In the genomic region with DNA sequence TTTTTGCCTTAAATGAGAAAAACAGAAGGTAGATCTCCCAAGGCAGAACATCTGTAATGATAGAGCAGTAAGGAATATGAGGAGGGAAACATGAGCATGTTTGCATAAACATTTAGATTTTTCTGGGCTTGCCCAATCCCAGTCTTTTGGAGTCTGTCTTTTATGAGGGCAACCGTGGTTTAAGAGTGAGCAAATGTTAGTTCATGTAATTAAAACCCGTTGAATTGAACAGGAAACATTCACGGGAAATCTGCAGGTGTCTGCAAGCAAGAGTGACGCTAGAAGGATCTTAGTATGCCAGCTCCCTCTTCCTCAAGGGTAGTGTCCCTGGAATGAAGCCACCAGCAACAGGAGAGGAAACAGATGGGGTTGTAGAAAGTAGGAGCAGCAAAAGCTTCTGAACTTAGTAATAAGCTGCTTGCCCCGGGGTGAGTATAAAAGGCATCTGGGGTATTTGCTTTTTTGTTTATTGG, we compare ENCODE assay signal across 8 cellular contexts.
A peak's percentile ranks its signal among the peaks of the same experiment; 100 is the strongest.
DNase-seq lines count a peak whose midpoint lies in the region; ATAC-seq and TF ChIP-seq lines count a peak whose summit lies in the region.

No MANE protein-coding gene starts in this region.

- no peaks in the 10 kb centered on the region for H3K79me2 ChIP-seq in GM23248 (ENCODE audit: insufficient read depth)
- 0 out of 2 replicates have a peak, but pooled peaks cover 4% of the 10 kb centered on the region for H3K79me2 ChIP-seq in PC-9 (ENCODE audit: low read depth)

- peaks cover 58% of the 10 kb centered on the region for H3F3A ChIP-seq in GM23248 (ENCODE audit: insufficient read depth)
- H3F3A ChIP-seq in PC-9 (ENCODE audit: insufficient read depth, low read depth), result peaks cover 68% of the 10 kb centered on the region

- H3K36me3 ChIP-seq in A673 (ENCODE audit: insufficient read depth, low read length, poor library complexity, severe bottlenecking) (no peaks in the 10 kb centered on the region), GM23248 (ENCODE audit: low read depth) (no peaks in the 10 kb centered on the region), PC-9 (ENCODE audit: low read depth) (no peaks in the 10 kb centered on the region)

- peak overlapping the region; percentile 62 for H3K9ac ChIP-seq in GM23248

- H3K9me3 ChIP-seq in A673 (ENCODE audit: low read depth, low read length, poor library complexity, severe bottlenecking), result no peaks in the 10 kb centered on the region
- no peaks in the 10 kb centered on the region for H3K9me3 ChIP-seq in GM23248 (ENCODE audit: low read depth)
- peaks cover 1% of the 10 kb centered on the region; the same call in 1 of the 2 replicates for H3K9me3 ChIP-seq in PC-9 (ENCODE audit: insufficient read depth, low read depth)

- peak overlapping the region; percentile 61 for H3K27ac ChIP-seq in A673 (ENCODE audit: low read depth, low read length, poor library complexity, severe bottlenecking)
- peak overlapping the region; percentile 86 for H3K27ac ChIP-seq in GM23248
- H3K27ac ChIP-seq in PC-9, result peak overlapping the region; percentile 97
- peak overlapping the region; percentile 93 for H3K27ac ChIP-seq in epithelial cell of prostate

- ATAC-seq in GM18907 (IDR thresholded peaks at IDR 0.05; ENCODE audit: unreplicated experiment), result no peak

- no peaks in the 10 kb centered on the region for H4K20me1 ChIP-seq in GM23248 (ENCODE audit: insufficient read depth)
- no peaks in the 10 kb centered on the region for H4K20me1 ChIP-seq in PC-9 (ENCODE audit: insufficient read depth)

- 2 to 3% methylated on average over 5 of the region's 5 CpGs for WGBS in GM23248 (ENCODE audit: low coverage in 1 of 2, low lambda C conversion rate in 2 of 2, missing lambda C conversion rate in 2 of 2), 2 experiments

- no peak overlapping the region for H3K4me3 ChIP-seq in A673 (ENCODE audit: low read depth, low read length, poor library complexity, severe bottlenecking)
- H3K4me3 ChIP-seq in GM23248, result peak overlapping the region; percentile 60
- H3K4me3 ChIP-seq in PC-9, result peak overlapping the region; percentile 40; the same call in 1 of the 2 replicates

- DNase-seq in A673 (ENCODE audit: low spot score) (peak; percentile 63), GM23248 (peak; percentile 83), PC-9 (peak; percentile 46 to 96), epithelial cell of prostate (ENCODE audit: low read depth, low spot score) (peak; percentile 63), pons (ENCODE audit: low spot score) (peak; percentile 38), cortex of kidney (lab: John Stamatoyannopoulos, UW) (no peak)
- no peak for DNase-seq in central memory CD4-positive, alpha-beta T cell

- H3K4me2 ChIP-seq in GM23248 (ENCODE audit: unreplicated experiment) (peak overlapping the region; percentile 77), PC-9 (peak overlapping the region; percentile 78)

- CTCF ChIA-PET in A673 (lab: Charles Lee), result no interaction called here
- CTCF ChIA-PET in PC-9 (lab: Charles Lee), result interaction anchor here (0.6 to 1.2 kb wide), 4 partner anchors 29 to 135 kb away, joined by 3 to 8 read pairs (median 4); no protein-coding TSS in a partner anchor

- H3K9me2 ChIP-seq in GM23248 (ENCODE audit: insufficient read depth) (no peaks in the 10 kb centered on the region), PC-9 (ENCODE audit: insufficient read depth) (no peaks in the 10 kb centered on the region)

- POLR2A ChIA-PET in A673 (lab: Charles Lee; ENCODE audit: low non-redundant PET), result no interaction called here
- POLR2A ChIA-PET in PC-9 (lab: Charles Lee; ENCODE audit: unreplicated experiment), result interaction anchor here (0.6 to 1.8 kb wide), 9 partner anchors 10 to 276 kb away, joined by 3 to 12 read pairs (median 7); no protein-coding TSS in a partner anchor

- in situ Hi-C loops in GM23248 (cut with MboI), result no loop called here

- H3K27me3 ChIP-seq in A673 (replicated peaks; ENCODE audit: insufficient read depth, low read depth, low read length, poor library complexity) (no peaks in the 10 kb centered on the region), GM23248 (replicated peaks; ENCODE audit: insufficient read depth) (no peaks in the 10 kb centered on the region), PC-9 (ENCODE audit: insufficient read depth, low read depth) (no peaks in the 10 kb centered on the region)

- no TSS peak for BruUV-seq in A673 (replicated peaks; lab: Mats Ljungman, UMichigan)
- TSS peak; percentile 66 for BruUV-seq in PC-9 (replicated peaks; lab: Mats Ljungman, UMichigan)

- TF ChIP-seq CTCF in A673 (conservative IDR thresholded peaks at IDR 0.05; ENCODE audit: low read depth, low read length) (no peak), PC-9 (conservative IDR thresholded peaks at IDR 0.05) (no peak)

- H2AFZ ChIP-seq in GM23248 (peak overlapping the region; percentile 66), PC-9 (peak overlapping the region; percentile 3; the same call in 1 of the 2 replicates)

- peaks cover 30% of the 10 kb centered on the region for H3K4me1 ChIP-seq in A673 (ENCODE audit: insufficient read depth, low read length, poor library complexity, severe bottlenecking)
- peaks cover 68% of the 10 kb centered on the region for H3K4me1 ChIP-seq in GM23248 (ENCODE audit: insufficient read depth)
- peaks cover 81% of the 10 kb centered on the region for H3K4me1 ChIP-seq in PC-9 (replicated peaks; ENCODE audit: insufficient read depth)

- intact Hi-C loops in A673 (cut with micrococcal nuclease; ENCODE audit: unreplicated experiment) (no loop called here), PC-9 (cut with micrococcal nuclease; ENCODE audit: unreplicated experiment) (loop anchor here (1.0 to 2.0 kb wide), 3 partner anchors 10 to 80 kb away; no protein-coding TSS in a partner anchor)

Comparison
In these comparisons a context has a peak if more than half of its experiments do, and no peak if none do; other contexts are left out.
1. DNase-seq: peak in A673 (single experiment), GM23248 (single experiment), PC-9 (2 of 2), epithelial cell of prostate (single experiment) and pons (single experiment); none in central memory CD4-positive, alpha-beta T cell (single experiment) and cortex of kidney (single experiment).
2. Peak in every context shown above with its lines, with median percentiles within 50 percentile points of each other: H3K27ac ChIP-seq.